In the genomic region with DNA sequence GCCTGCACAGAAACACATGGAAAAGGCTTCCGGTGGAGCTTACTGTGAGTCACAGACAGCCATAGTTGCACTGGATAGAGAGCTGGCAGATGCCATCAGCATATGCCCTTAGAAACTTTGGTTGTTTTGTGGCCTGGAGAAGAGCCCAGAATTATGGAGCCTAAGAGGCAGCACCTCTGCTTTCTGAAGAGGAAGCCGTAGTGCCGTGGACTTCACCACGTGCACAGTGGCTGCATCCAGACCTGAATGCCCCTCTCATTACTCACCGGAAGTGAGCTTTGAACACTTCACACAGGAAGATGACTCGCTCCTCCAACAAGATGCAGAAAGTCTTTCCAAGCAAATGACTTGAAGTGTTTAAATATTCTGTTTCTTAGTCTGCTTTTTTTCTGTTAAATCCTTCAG, we compare ENCODE assay signal across 8 cellular contexts. TPM values are rescaled to one million over a fixed set of nuclear protein-coding genes. Genes with fewer than 3 reads are reported as not detected.
DNase-seq lines count a peak whose midpoint lies in the region; ATAC-seq lines count a peak whose summit lies in the region.

No MANE protein-coding gene starts in this region.

- peak; percentile 92 for ATAC-seq in stimulated activated naive CD8-positive, alpha-beta T cell treated with anti-CD3 and anti-CD28 coated beads, Interleukin-15, Interleukin-2, amounts not matched to agents 100 U/mL and 50 U/mL, for 24 hours
- ATAC-seq in HG02840 (IDR thresholded peaks at IDR 0.05; ENCODE audit: low FRiP score, unreplicated experiment), result no peak

- DNase-seq in AG08395 (ENCODE audit: low spot score) (peak; percentile 95), GM19238 (ENCODE audit: insufficient read length, low spot score) (peak; percentile 36), LoVo (ENCODE audit: low spot score) (peak; percentile 90), myocyte (ENCODE audit: low read depth) (peak; percentile 98)
- DNase-seq in activated CD4-positive, alpha-beta T cell treated with anti-CD3 and anti-CD28 coated beads for 4 hours, result peak; percentile 37 to 42
- DNase-seq in effector CD4-positive, alpha-beta T cell, result peak; percentile 31
- peak; percentile 71 for DNase-seq in stimulated activated naive CD8-positive, alpha-beta T cell treated with anti-CD3 and anti-CD28 coated beads, Interleukin-15, Interleukin-2, amounts not matched to agents 100 U/mL and 50 U/mL, for 24 hours

RNA-seq across cellular contexts. Expression of a gene that starts 28.4 kb away (rescaled TPM):
- 65.9 and 141 TPM in 2 replicates for total RNA-seq in myocyte
- polyA plus RNA-seq in myocyte (2012), result 61.1 TPM

RNA-seq across cellular contexts. Expression of a gene that starts 55.6 kb away (rescaled TPM):
- total RNA-seq in myocyte, result 13.3 and 19.8 TPM in 2 replicates
- polyA plus RNA-seq in myocyte (2012), result 5.5 TPM

Comparison
In these comparisons a context has a peak if more than half of its experiments do, and no peak if none do; other contexts are left out.
1. DNase-seq: peak in every context shown above with its lines; median percentile 98 in myocyte; 95 in AG08395; 90 in LoVo; 71 in stimulated activated naive CD8-positive, alpha-beta T cell treated with anti-CD3 and anti-CD28 coated beads, Interleukin-15, Interleukin-2, amounts not matched to agents 100 U/mL and 50 U/mL, for 24 hours; 40 in activated CD4-positive, alpha-beta T cell treated with anti-CD3 and anti-CD28 coated beads for 4 hours; 36 in GM19238; 31 in effector CD4-positive, alpha-beta T cell.